ENCODE assay signal across 19 cellular contexts in the genomic region with DNA sequence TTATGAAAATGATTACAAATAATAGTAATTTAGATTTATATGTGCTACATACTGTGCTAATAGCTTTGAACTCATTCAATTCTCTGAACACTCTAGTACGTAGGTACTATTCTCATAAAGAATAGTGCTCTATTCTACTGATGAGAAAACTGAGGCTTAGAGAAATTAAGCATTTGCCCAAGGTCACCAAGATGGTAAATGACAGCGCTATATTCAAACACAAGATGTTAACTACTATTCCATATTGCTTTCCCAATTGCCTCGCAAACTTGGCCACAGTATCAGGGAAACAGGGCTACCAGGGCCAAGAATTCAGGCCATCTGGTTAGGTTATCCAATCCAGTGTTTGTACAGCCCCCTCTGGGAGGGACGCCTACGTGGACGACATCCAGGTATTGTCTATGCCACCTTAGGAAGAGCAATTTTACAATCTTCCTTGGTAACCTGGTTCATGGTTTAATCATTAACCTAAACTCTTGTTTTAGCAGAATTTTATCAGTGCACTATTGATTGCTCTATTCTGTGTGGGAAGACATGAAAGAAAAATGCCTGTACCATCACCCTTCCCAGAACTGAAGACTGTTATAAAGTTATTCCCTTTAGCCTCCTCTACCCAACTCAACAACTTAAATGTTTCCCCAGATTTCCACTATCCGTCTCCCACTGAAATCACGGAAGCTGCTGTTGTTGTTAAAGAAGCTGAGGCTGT.
A peak's percentile ranks its signal among the peaks of the same experiment; 100 is the strongest.
DNase-seq lines count a peak whose midpoint lies in the region; ATAC-seq, FAIRE-seq and TF ChIP-seq lines count a peak whose summit lies in the region.
"Had no signal": no experiment of that assay in that cellular context is flagged by ENCODE, and none has a peak within 500 bp of the region (broad histone marks: within the 10 kb centered on the region; RNA-seq: fewer than 3 reads in every experiment).

No MANE protein-coding gene starts in this region.

- no TSS peak for BruUV-seq in Calu3 (replicated peaks; lab: Mats Ljungman, UMichigan)

- H3K4me1 Mint-ChIP-seq in Calu3 (ENCODE audit: low read depth, unreplicated experiment), result peaks cover 65% of the 10 kb centered on the region
- peaks cover 12% of the 10 kb centered on the region for H3K4me1 Mint-ChIP-seq in osteocyte (ENCODE audit: unreplicated experiment)
- H3K4me1 Mint-ChIP-seq: activated naive CD4-positive, alpha-beta T cell treated with anti-CD3 and anti-CD28 coated beads, Interleukin-2, amount 50 U/mL, for 24 hours; CD4-positive, alpha-beta memory T cell had no signal

- no peaks in the 10 kb centered on the region for H3K9me3 ChIP-seq in kidney (ENCODE audit: control insufficient read depth in 1 of 2, low read length in 2 of 2)
- no peaks in the 10 kb centered on the region for H3K9me3 ChIP-seq in vagina
- H3K9me3 ChIP-seq: stomach had no signal

- H3K9me3 Mint-ChIP-seq in Calu3 (ENCODE audit: low read depth, unreplicated experiment) (peaks cover 3% of the 10 kb centered on the region), osteocyte (ENCODE audit: unreplicated experiment) (no peaks in the 10 kb centered on the region)
- H3K9me3 Mint-ChIP-seq: activated CD4-positive, alpha-beta memory T cell treated with anti-CD3 and anti-CD28 coated beads for 36 hours; activated naive CD4-positive, alpha-beta T cell treated with anti-CD3 and anti-CD28 coated beads, Interleukin-2, amount 50 U/mL, for 24 hours; activated T-cell treated with anti-CD3 and anti-CD28 coated beads, Interleukin-2, amount 50 U/mL, for 24 hours; CD4-positive, alpha-beta memory T cell; HFFc6; neural crest cell had no signal

- H3K4me3 ChIP-seq in kidney (ENCODE audit: low read length in 2 of 2) (peak overlapping the region in 1 of 2 donors; percentile 7), vagina (no peak overlapping the region), H7 (ENCODE audit: insufficient read depth, low read depth, low read length) (no peak overlapping the region)
- H3K4me3 ChIP-seq: stomach had no signal

- H3K4me1 ChIP-seq in kidney (ENCODE audit: control insufficient read depth in 1 of 2, insufficient read depth in 1 of 2, low read depth in 1 of 2, low read length in 2 of 2) (peaks cover 15 to 27% of the 10 kb centered on the region in 2 donors), vagina (no peaks in the 10 kb centered on the region)

- TF ChIP-seq CTCF in Calu3 (IDR thresholded peaks at IDR 0.05; ENCODE audit: unreplicated experiment) (no peak), kidney (IDR thresholded peaks at IDR 0.05; ENCODE audit: borderline replicate concordance, extremely low read depth, insufficient read depth) (no peak), osteocyte (IDR thresholded peaks at IDR 0.05) (no peak), vagina (IDR thresholded peaks at IDR 0.05) (no peak)

- CTCF ChIA-PET in Calu3 (lab: Charles Lee), result interaction anchor here (1.0 to 1.5 kb wide), 4 partner anchors 11 to 315 kb away, joined by 3 to 6 read pairs (median 3); no protein-coding TSS in a partner anchor

- H3K27ac Mint-ChIP-seq in Calu3 (ENCODE audit: unreplicated experiment) (peak overlapping the region; percentile 82), osteocyte (ENCODE audit: unreplicated experiment) (peak overlapping the region; percentile 58)
- H3K27ac Mint-ChIP-seq: activated CD4-positive, alpha-beta memory T cell treated with anti-CD3 and anti-CD28 coated beads for 36 hours; activated naive CD4-positive, alpha-beta T cell treated with anti-CD3 and anti-CD28 coated beads, Interleukin-2, amount 50 U/mL, for 24 hours; activated T-cell treated with anti-CD3 and anti-CD28 coated beads, Interleukin-2, amount 50 U/mL, for 24 hours; CD4-positive, alpha-beta memory T cell; HFFc6 had no signal

- no peak for FAIRE-seq in kidney (lab: Jason Lieb, UNC)
- FAIRE-seq: frontal cortex had no signal

- H3K36me3 Mint-ChIP-seq in Calu3 (ENCODE audit: insufficient read depth, unreplicated experiment), result peaks cover 6% of the 10 kb centered on the region
- no peaks in the 10 kb centered on the region for H3K36me3 Mint-ChIP-seq in osteocyte (ENCODE audit: unreplicated experiment)
- H3K36me3 Mint-ChIP-seq: activated CD4-positive, alpha-beta memory T cell treated with anti-CD3 and anti-CD28 coated beads for 36 hours; activated naive CD4-positive, alpha-beta T cell treated with anti-CD3 and anti-CD28 coated beads, Interleukin-2, amount 50 U/mL, for 24 hours; CD4-positive, alpha-beta memory T cell had no signal

- ATAC-seq in GM18907 (IDR thresholded peaks at IDR 0.05; ENCODE audit: unreplicated experiment), result no peak

- no peak overlapping the region for H3K9ac ChIP-seq in kidney (ENCODE audit: low read length in 2 of 2)

- DNase-seq in Calu3, result peak; percentile 69
- DNase-seq in kidney, result no peak
- no peak for DNase-seq in osteocyte (ENCODE audit: extremely low spot score, unreplicated experiment)
- no peak for DNase-seq in midbrain (lab: John Stamatoyannopoulos, UW)
- no peak for DNase-seq in vagina (ENCODE audit: extremely low spot score in 2 of 2)
- no peak for DNase-seq in H7
- DNase-seq: activated CD4-positive, alpha-beta memory T cell treated with anti-CD3 and anti-CD28 coated beads for 36 hours; activated T-cell treated with anti-CD3 and anti-CD28 coated beads, Interleukin-2, amount 50 U/mL, for 24 hours; CD4-positive, alpha-beta memory T cell; KG1; NCI-H2029 treated with DMSO at 0.1 percent for 48 hours; NCI-H446 treated with DMSO at 0.1 percent for 48 hours had no signal

- H3K27me3 Mint-ChIP-seq in Calu3 (ENCODE audit: unreplicated experiment), result no peaks in the 10 kb centered on the region
- peaks cover 7% of the 10 kb centered on the region for H3K27me3 Mint-ChIP-seq in osteocyte (ENCODE audit: unreplicated experiment)

- intact Hi-C loops in Calu3 (cut with micrococcal nuclease; ENCODE audit: unreplicated experiment) (loop anchor here (1.0 to 5.0 kb wide), 5 partner anchors 11 to 165 kb away; no protein-coding TSS in a partner anchor), kidney (cut with DNase I) (no loop called here), vagina (cut with DNase I) (loop anchor here (10.0 kb wide), 1 partner anchor 318 kb away; no protein-coding TSS in a partner anchor)

- H3K4me3 Mint-ChIP-seq in Calu3 (ENCODE audit: low read depth, unreplicated experiment) (peak overlapping the region; percentile 34), osteocyte (ENCODE audit: unreplicated experiment) (no peak overlapping the region)
- H3K4me3 Mint-ChIP-seq: activated CD4-positive, alpha-beta memory T cell treated with anti-CD3 and anti-CD28 coated beads for 36 hours; activated naive CD4-positive, alpha-beta T cell treated with anti-CD3 and anti-CD28 coated beads, Interleukin-2, amount 50 U/mL, for 24 hours; activated T-cell treated with anti-CD3 and anti-CD28 coated beads, Interleukin-2, amount 50 U/mL, for 24 hours; CD4-positive, alpha-beta memory T cell; HFFc6; neural crest cell had no signal

- H3K27me3 ChIP-seq in vagina (no peaks in the 10 kb centered on the region), H7 (ENCODE audit: control insufficient read depth, insufficient read depth, low read length) (no peaks in the 10 kb centered on the region)
- H3K27me3 ChIP-seq: stomach had no signal

- H3K27ac ChIP-seq in cingulate gyrus (ENCODE audit: low read depth, low read length) (peak overlapping the region; percentile 23), kidney (ENCODE audit: low read depth in 2 of 2, low read length in 2 of 2) (peak overlapping the region; percentile 51 to 56), vagina (no peak overlapping the region)

- no peak for TF ChIP-seq POLR2A in vagina (IDR thresholded peaks at IDR 0.05)

- no peaks in the 10 kb centered on the region for H3K36me3 ChIP-seq in kidney (ENCODE audit: control insufficient read depth in 1 of 2, insufficient read depth in 2 of 2, low read length in 2 of 2)
- H3K36me3 ChIP-seq in vagina, result no peaks in the 10 kb centered on the region
- no peaks in the 10 kb centered on the region for H3K36me3 ChIP-seq in H7 (replicated peaks; ENCODE audit: control insufficient read depth, insufficient read depth, low read length)
- H3K36me3 ChIP-seq: stomach had no signal
